In the genomic region with DNA sequence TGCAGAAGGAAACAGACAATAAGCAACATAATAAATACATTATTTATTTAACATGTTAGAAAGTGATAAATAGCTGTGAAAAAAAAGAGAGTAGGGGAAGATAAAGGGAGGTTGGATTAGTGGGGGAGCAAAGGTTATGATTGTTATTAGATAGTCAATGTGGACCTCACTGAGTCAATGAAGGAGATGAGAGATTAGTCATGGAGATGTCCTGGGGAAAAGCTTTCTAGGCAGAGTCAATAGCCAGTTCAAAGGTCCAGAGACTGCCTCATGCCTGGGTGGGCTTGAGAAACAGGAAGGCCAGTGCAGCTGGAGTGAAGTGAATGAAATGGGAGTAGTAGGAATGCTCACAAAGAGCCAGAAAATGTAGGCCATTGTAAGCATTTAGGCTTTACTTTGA, we compare ENCODE assay signal across 1 cellular context.
TF ChIP-seq lines count a peak whose summit lies in the region.

No MANE protein-coding gene starts in this region.

TF ChIP-seq in HepG2, 621 proteins besides CTCF, POLR2A, EP300 and RAD21 (continued from another document and continues in another):
- TF ChIP-seq, protein P1, sequence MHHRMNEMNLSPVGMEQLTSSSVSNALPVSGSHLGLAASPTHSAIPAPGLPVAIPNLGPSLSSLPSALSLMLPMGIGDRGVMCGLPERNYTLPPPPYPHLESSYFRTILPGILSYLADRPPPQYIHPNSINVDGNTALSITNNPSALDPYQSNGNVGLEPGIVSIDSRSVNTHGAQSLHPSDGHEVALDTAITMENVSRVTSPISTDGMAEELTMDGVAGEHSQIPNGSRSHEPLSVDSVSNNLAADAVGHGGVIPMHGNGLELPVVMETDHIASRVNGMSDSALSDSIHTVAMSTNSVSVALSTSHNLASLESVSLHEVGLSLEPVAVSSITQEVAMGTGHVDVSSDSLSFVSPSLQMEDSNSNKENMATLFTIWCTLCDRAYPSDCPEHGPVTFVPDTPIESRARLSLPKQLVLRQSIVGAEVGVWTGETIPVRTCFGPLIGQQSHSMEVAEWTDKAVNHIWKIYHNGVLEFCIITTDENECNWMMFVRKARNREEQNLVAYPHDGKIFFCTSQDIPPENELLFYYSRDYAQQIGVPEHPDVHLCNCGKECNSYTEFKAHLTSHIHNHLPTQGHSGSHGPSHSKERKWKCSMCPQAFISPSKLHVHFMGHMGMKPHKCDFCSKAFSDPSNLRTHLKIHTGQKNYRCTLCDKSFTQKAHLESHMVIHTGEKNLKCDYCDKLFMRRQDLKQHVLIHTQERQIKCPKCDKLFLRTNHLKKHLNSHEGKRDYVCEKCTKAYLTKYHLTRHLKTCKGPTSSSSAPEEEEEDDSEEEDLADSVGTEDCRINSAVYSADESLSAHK (CRISPR knock-in tag; IDR thresholded peaks at IDR 0.05; ENCODE audit: borderline replicate concordance): no peak
- peak; percentile 72; the same call in 1 of the 2 replicates for TF ChIP-seq MBD4 (IDR thresholded peaks at IDR 0.05; ENCODE audit: borderline replicate concordance, low read length)
- TF ChIP-seq ZBTB7A (CRISPR knock-in tag; IDR thresholded peaks at IDR 0.05): peak; percentile 70; the same call in 1 of the 2 replicates
- TF ChIP-seq, protein P2, sequence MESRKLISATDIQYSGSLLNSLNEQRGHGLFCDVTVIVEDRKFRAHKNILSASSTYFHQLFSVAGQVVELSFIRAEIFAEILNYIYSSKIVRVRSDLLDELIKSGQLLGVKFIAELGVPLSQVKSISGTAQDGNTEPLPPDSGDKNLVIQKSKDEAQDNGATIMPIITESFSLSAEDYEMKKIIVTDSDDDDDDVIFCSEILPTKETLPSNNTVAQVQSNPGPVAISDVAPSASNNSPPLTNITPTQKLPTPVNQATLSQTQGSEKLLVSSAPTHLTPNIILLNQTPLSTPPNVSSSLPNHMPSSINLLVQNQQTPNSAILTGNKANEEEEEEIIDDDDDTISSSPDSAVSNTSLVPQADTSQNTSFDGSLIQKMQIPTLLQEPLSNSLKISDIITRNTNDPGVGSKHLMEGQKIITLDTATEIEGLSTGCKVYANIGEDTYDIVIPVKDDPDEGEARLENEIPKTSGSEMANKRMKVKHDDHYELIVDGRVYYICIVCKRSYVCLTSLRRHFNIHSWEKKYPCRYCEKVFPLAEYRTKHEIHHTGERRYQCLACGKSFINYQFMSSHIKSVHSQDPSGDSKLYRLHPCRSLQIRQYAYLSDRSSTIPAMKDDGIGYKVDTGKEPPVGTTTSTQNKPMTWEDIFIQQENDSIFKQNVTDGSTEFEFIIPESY (CRISPR knock-in tag; IDR thresholded peaks at IDR 0.05): peak; percentile 53; the same call in 1 of the 2 replicates
- TF ChIP-seq JUNB (CRISPR knock-in tag; IDR thresholded peaks at IDR 0.05; ENCODE audit: borderline replicate concordance): peak; percentile 71; the same call in 1 of the 2 replicates
- no peak for TF ChIP-seq ZNF34 (CRISPR knock-in tag; IDR thresholded peaks at IDR 0.05; ENCODE audit: borderline replicate concordance)
- no peak for TF ChIP-seq ZNF766 (CRISPR knock-in tag; IDR thresholded peaks at IDR 0.05; ENCODE audit: borderline replicate concordance)
- peak; percentile 59; the same call in 1 of the 2 replicates for TF ChIP-seq ESRRA (CRISPR knock-in tag; IDR thresholded peaks at IDR 0.05; ENCODE audit: low read depth)
- TF ChIP-seq SMARCE1 (IDR thresholded peaks at IDR 0.05; ENCODE audit: borderline replicate concordance): peak; percentile 96; the same call in 1 of the 2 replicates
- TF ChIP-seq ZNF335 (CRISPR knock-in tag; IDR thresholded peaks at IDR 0.05): 0 out of 2 replicates have a peak, but pooled peaks have one; percentile 47
- TF ChIP-seq, protein P3, sequence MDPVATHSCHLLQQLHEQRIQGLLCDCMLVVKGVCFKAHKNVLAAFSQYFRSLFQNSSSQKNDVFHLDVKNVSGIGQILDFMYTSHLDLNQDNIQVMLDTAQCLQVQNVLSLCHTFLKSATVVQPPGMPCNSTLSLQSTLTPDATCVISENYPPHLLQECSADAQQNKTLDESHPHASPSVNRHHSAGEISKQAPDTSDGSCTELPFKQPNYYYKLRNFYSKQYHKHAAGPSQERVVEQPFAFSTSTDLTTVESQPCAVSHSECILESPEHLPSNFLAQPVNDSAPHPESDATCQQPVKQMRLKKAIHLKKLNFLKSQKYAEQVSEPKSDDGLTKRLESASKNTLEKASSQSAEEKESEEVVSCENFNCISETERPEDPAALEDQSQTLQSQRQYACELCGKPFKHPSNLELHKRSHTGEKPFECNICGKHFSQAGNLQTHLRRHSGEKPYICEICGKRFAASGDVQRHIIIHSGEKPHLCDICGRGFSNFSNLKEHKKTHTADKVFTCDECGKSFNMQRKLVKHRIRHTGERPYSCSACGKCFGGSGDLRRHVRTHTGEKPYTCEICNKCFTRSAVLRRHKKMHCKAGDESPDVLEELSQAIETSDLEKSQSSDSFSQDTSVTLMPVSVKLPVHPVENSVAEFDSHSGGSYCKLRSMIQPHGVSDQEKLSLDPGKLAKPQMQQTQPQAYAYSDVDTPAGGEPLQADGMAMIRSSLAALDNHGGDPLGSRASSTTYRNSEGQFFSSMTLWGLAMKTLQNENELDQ (CRISPR knock-in tag; IDR thresholded peaks at IDR 0.05; ENCODE audit: borderline replicate concordance): no peak
- TF ChIP-seq ZZZ3 (CRISPR knock-in tag; IDR thresholded peaks at IDR 0.05; ENCODE audit: borderline replicate concordance): peak; percentile 80
- no peak for TF ChIP-seq GABPA (IDR thresholded peaks at IDR 0.05; ENCODE audit: low read depth, low read length)
- peak; percentile 62; the same call in 1 of the 2 replicates for TF ChIP-seq GABPA (CRISPR knock-in tag; IDR thresholded peaks at IDR 0.05; ENCODE audit: low read depth)
- peak; percentile 60; the same call in 1 of the 2 replicates for TF ChIP-seq WIZ (CRISPR knock-in tag; IDR thresholded peaks at IDR 0.05)
- TF ChIP-seq, protein P4, sequence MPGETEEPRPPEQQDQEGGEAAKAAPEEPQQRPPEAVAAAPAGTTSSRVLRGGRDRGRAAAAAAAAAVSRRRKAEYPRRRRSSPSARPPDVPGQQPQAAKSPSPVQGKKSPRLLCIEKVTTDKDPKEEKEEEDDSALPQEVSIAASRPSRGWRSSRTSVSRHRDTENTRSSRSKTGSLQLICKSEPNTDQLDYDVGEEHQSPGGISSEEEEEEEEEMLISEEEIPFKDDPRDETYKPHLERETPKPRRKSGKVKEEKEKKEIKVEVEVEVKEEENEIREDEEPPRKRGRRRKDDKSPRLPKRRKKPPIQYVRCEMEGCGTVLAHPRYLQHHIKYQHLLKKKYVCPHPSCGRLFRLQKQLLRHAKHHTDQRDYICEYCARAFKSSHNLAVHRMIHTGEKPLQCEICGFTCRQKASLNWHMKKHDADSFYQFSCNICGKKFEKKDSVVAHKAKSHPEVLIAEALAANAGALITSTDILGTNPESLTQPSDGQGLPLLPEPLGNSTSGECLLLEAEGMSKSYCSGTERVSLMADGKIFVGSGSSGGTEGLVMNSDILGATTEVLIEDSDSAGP (CRISPR knock-in tag; IDR thresholded peaks at IDR 0.05; ENCODE audit: borderline replicate concordance): no peak
- no peak for TF ChIP-seq ZNF598 (CRISPR knock-in tag; IDR thresholded peaks at IDR 0.05; ENCODE audit: borderline replicate concordance)
- peak; percentile 83 for TF ChIP-seq MEF2D (CRISPR knock-in tag; IDR thresholded peaks at IDR 0.05)
- peak; percentile 87; the same call in 1 of the 2 replicates for TF ChIP-seq TARDBP (CRISPR knock-in tag; IDR thresholded peaks at IDR 0.05)
- no peak for TF ChIP-seq ZFP82 (CRISPR knock-in tag; IDR thresholded peaks at IDR 0.05; ENCODE audit: borderline replicate concordance)
- peak; percentile 89 for TF ChIP-seq ERF (CRISPR knock-in tag; IDR thresholded peaks at IDR 0.05)
- no peak; the same call in 1 of the 2 replicates for TF ChIP-seq SAFB2 (CRISPR knock-in tag; IDR thresholded peaks at IDR 0.05; ENCODE audit: borderline replicate concordance, low read depth)
- peak; percentile 85 for TF ChIP-seq HOXD1 (CRISPR knock-in tag; IDR thresholded peaks at IDR 0.05)
- TF ChIP-seq HNF4G (IDR thresholded peaks at IDR 0.05; ENCODE audit: borderline replicate concordance, low read depth, low read length): peak; percentile 98
- TF ChIP-seq HNF4G (CRISPR knock-in tag; IDR thresholded peaks at IDR 0.05; ENCODE audit: borderline replicate concordance, low read depth): peak; percentile 91; the same call in 1 of the 2 replicates
- TF ChIP-seq ZFP36 (IDR thresholded peaks at IDR 0.05; ENCODE audit: borderline replicate concordance, low read depth, low read length, partially characterized antibody): no peak
- TF ChIP-seq NFYB (CRISPR knock-in tag; IDR thresholded peaks at IDR 0.05): no peak
- TF ChIP-seq, protein P5, sequence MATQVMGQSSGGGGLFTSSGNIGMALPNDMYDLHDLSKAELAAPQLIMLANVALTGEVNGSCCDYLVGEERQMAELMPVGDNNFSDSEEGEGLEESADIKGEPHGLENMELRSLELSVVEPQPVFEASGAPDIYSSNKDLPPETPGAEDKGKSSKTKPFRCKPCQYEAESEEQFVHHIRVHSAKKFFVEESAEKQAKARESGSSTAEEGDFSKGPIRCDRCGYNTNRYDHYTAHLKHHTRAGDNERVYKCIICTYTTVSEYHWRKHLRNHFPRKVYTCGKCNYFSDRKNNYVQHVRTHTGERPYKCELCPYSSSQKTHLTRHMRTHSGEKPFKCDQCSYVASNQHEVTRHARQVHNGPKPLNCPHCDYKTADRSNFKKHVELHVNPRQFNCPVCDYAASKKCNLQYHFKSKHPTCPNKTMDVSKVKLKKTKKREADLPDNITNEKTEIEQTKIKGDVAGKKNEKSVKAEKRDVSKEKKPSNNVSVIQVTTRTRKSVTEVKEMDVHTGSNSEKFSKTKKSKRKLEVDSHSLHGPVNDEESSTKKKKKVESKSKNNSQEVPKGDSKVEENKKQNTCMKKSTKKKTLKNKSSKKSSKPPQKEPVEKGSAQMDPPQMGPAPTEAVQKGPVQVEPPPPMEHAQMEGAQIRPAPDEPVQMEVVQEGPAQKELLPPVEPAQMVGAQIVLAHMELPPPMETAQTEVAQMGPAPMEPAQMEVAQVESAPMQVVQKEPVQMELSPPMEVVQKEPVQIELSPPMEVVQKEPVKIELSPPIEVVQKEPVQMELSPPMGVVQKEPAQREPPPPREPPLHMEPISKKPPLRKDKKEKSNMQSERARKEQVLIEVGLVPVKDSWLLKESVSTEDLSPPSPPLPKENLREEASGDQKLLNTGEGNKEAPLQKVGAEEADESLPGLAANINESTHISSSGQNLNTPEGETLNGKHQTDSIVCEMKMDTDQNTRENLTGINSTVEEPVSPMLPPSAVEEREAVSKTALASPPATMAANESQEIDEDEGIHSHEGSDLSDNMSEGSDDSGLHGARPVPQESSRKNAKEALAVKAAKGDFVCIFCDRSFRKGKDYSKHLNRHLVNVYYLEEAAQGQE (IDR thresholded peaks at IDR 0.05; ENCODE audit: borderline replicate concordance in 1 of 2, low read depth in 1 of 2, low read length in 2 of 2): peak in 1 of 2 experiments; percentile 84; a peak in 1 of 4 replicates
- TF ChIP-seq ZSCAN25 (CRISPR knock-in tag; IDR thresholded peaks at IDR 0.05): 0 out of 2 replicates have a peak, but pooled peaks have one; percentile 56
- TF ChIP-seq PTBP1 (IDR thresholded peaks at IDR 0.05; ENCODE audit: low read depth, low read length, poor library complexity, severe bottlenecking): no peak
- TF ChIP-seq, protein P6, sequence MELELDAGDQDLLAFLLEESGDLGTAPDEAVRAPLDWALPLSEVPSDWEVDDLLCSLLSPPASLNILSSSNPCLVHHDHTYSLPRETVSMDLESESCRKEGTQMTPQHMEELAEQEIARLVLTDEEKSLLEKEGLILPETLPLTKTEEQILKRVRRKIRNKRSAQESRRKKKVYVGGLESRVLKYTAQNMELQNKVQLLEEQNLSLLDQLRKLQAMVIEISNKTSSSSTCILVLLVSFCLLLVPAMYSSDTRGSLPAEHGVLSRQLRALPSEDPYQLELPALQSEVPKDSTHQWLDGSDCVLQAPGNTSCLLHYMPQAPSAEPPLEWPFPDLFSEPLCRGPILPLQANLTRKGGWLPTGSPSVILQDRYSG (CRISPR knock-in tag; IDR thresholded peaks at IDR 0.05): no peak
- TF ChIP-seq FOXP1 (IDR thresholded peaks at IDR 0.05): peak; percentile 49; the same call in 1 of the 2 replicates
- TF ChIP-seq FOXP1 (CRISPR knock-in tag; IDR thresholded peaks at IDR 0.05): peak; percentile 95
- peak; percentile 51; the same call in 1 of the 2 replicates for TF ChIP-seq ZNF556 (CRISPR knock-in tag; IDR thresholded peaks at IDR 0.05; ENCODE audit: borderline replicate concordance)
- no peak for TF ChIP-seq ZFP36L2 (CRISPR knock-in tag; IDR thresholded peaks at IDR 0.05)
- peak; percentile 46 for TF ChIP-seq ZNF781 (CRISPR knock-in tag; IDR thresholded peaks at IDR 0.05; ENCODE audit: borderline replicate concordance, not compliant biosample characterization)
- peak; percentile 88 for TF ChIP-seq FOXO1 (CRISPR knock-in tag; IDR thresholded peaks at IDR 0.05)
- TF ChIP-seq ZNF615 (CRISPR knock-in tag; IDR thresholded peaks at IDR 0.05; ENCODE audit: borderline replicate concordance): no peak
- TF ChIP-seq KMT2B (CRISPR knock-in tag; IDR thresholded peaks at IDR 0.05): peak; percentile 62; the same call in 1 of the 2 replicates
- peak; percentile 64 for TF ChIP-seq CEBPG (CRISPR knock-in tag; IDR thresholded peaks at IDR 0.05)
- TF ChIP-seq, protein P7, sequence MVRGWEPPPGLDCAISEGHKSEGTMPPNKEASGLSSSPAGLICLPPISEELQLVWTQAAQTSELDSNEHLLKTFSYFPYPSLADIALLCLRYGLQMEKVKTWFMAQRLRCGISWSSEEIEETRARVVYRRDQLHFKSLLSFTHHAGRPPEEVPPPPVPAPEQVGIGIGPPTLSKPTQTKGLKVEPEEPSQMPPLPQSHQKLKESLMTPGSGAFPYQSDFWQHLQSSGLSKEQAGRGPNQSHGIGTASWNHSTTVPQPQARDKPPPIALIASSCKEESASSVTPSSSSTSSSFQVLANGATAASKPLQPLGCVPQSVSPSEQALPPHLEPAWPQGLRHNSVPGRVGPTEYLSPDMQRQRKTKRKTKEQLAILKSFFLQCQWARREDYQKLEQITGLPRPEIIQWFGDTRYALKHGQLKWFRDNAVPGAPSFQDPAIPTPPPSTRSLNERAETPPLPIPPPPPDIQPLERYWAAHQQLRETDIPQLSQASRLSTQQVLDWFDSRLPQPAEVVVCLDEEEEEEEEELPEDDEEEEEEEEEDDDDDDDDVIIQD (CRISPR knock-in tag; IDR thresholded peaks at IDR 0.05; ENCODE audit: low read depth): peak; percentile 87
- TF ChIP-seq HOXA5 (CRISPR knock-in tag; IDR thresholded peaks at IDR 0.05): 0 out of 2 replicates have a peak, but pooled peaks have one; percentile 48
- no peak for TF ChIP-seq ZNF329 (CRISPR knock-in tag; IDR thresholded peaks at IDR 0.05; ENCODE audit: low read depth)
- peak; percentile 85 for TF ChIP-seq ZSCAN9 (CRISPR knock-in tag; IDR thresholded peaks at IDR 0.05; ENCODE audit: borderline replicate concordance)
- TF ChIP-seq NCOR1 (IDR thresholded peaks at IDR 0.05; ENCODE audit: borderline replicate concordance, low read length): peak; percentile 100
- TF ChIP-seq, protein P8, sequence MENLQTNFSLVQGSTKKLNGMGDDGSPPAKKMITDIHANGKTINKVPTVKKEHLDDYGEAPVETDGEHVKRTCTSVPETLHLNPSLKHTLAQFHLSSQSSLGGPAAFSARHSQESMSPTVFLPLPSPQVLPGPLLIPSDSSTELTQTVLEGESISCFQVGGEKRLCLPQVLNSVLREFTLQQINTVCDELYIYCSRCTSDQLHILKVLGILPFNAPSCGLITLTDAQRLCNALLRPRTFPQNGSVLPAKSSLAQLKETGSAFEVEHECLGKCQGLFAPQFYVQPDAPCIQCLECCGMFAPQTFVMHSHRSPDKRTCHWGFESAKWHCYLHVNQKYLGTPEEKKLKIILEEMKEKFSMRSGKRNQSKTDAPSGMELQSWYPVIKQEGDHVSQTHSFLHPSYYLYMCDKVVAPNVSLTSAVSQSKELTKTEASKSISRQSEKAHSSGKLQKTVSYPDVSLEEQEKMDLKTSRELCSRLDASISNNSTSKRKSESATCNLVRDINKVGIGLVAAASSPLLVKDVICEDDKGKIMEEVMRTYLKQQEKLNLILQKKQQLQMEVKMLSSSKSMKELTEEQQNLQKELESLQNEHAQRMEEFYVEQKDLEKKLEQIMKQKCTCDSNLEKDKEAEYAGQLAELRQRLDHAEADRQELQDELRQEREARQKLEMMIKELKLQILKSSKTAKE (CRISPR knock-in tag; IDR thresholded peaks at IDR 0.05; ENCODE audit: borderline replicate concordance): peak; percentile 93
